8 cellular contexts compared by ENCODE assay signal in the genomic region with DNA sequence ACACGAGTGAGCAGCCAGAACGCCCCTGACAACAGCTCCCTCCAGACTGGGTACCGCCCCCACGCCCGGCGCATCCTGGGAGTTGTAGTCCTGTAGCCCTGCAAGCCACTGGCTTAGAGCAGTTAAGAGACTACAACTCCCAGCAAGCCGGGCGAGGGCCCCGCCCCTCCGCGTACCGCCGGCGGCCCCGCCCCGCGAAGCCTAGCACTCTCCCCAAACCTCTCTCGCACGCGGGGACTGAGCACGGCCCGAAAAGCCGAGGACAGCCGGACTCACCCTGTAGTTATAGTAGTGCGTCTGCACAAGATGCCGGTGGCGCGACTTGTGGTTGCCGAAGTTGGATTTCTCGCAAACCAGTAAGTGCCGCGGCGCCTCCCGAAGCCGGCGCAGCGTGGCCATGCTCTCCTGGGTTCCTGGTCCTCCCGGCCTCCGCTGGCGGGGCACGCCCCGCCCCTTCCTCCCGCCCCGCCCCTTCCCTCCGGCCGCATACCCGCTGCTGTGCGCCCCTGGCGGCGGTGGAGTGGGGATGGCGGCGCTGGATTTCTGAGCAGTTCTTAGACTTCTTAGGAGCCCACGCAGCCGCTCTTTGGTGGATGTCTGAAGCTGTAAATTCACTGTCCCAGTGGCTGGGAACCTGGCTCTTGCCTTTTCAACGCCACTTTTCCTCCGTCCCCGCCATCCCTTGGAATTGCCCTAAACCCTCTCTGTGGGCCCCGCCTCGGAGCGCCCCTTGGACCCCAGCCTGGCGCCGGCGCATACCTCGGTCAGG. TPM values are rescaled to one million over a fixed set of nuclear protein-coding genes. Genes with fewer than 3 reads are reported as not detected.
DNase-seq lines count a peak whose midpoint lies in the region; ATAC-seq and TF ChIP-seq lines count a peak whose summit lies in the region.

A gene with protein sequence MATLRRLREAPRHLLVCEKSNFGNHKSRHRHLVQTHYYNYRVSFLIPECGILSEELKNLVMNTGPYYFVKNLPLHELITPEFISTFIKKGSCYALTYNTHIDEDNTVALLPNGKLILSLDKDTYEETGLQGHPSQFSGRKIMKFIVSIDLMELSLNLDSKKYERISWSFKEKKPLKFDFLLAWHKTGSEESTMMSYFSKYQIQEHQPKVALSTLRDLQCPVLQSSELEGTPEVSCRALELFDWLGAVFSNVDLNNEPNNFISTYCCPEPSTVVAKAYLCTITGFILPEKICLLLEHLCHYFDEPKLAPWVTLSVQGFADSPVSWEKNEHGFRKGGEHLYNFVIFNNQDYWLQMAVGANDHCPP (minus strand): TSS at position 434 of the 769 bp plus-strand sequence. CDS start 35 bp downstream, at position 399.

- no peaks in the 10 kb centered on the region for H3K9me2 ChIP-seq in SU-DHL-6 (replicated peaks; ENCODE audit: insufficient read depth, low read length)

- no peaks in the 10 kb centered on the region for H3K27me3 ChIP-seq in SU-DHL-6 (ENCODE audit: low read length)
- H3K27me3 ChIP-seq in adipocyte (replicated peaks; ENCODE audit: control insufficient read depth, insufficient read depth, low read length): no peaks in the 10 kb centered on the region
- no peaks in the 10 kb centered on the region for H3K27me3 ChIP-seq in upper lobe of left lung

- intact Hi-C loops in cardiac septum (cut with DNase I): no loop called here

- H3K36me3 ChIP-seq in SU-DHL-6 (ENCODE audit: low read length): peaks cover 2% of the 10 kb centered on the region; the same call in 1 of the 2 replicates
- H3K36me3 ChIP-seq in adipocyte (ENCODE audit: control insufficient read depth, insufficient read depth, low read length, severe bottlenecking): peaks cover 15% of the 10 kb centered on the region
- peaks cover 0 to 9% (median 0%) of the 10 kb centered on the region in 4 donors for H3K36me3 ChIP-seq in upper lobe of left lung

- peak within 1 kb of the TSS; percentile 65 for H3K27ac ChIP-seq in SU-DHL-6 (ENCODE audit: low read depth, low read length)
- H3K27ac ChIP-seq in upper lobe of left lung: peak within 1 kb of the TSS; percentile 77 to 92 (median 86)

- 0 out of 2 replicates have a peak, but pooled peaks cover 8% of the 10 kb centered on the region for H3F3A ChIP-seq in SU-DHL-6 (ENCODE audit: insufficient read depth)

- DNase-seq in NCI-H128 (lab: John Stamatoyannopoulos, UW; ENCODE audit: unreplicated experiment): peak; percentile 73
- peak; percentile 99 for DNase-seq in adipocyte (ENCODE audit: low read depth)
- DNase-seq in cardiac septum (ENCODE audit: low spot score): peak; percentile 98
- peak; percentile 96 for DNase-seq in pons (ENCODE audit: low spot score)
- DNase-seq in upper lobe of left lung: peak; percentile 97 to 99

- H3K4me3 ChIP-seq in SU-DHL-6 (ENCODE audit: insufficient read depth, low read length, poor library complexity, severe bottlenecking) (peak within 1 kb of the TSS; percentile 68), adipocyte (ENCODE audit: low read length) (peak within 1 kb of the TSS; percentile 86), upper lobe of left lung (peak within 1 kb of the TSS; percentile 60 to 78 (median 70))

- TF ChIP-seq EP300 in upper lobe of left lung (IDR thresholded peaks at IDR 0.05): no peak

- no peaks in the 10 kb centered on the region for H3K79me2 ChIP-seq in SU-DHL-6 (ENCODE audit: insufficient read depth, low read length)

- ATAC-seq in HG02759 (IDR thresholded peaks at IDR 0.05; ENCODE audit: unreplicated experiment) (peak; percentile 95), upper lobe of left lung (ENCODE audit: low FRiP score in 2 of 2) (peak; percentile 99 to 100)

- H3K9me3 ChIP-seq in SU-DHL-6 (ENCODE audit: insufficient read depth, low read length): no peaks in the 10 kb centered on the region
- no peaks in the 10 kb centered on the region for H3K9me3 ChIP-seq in adipocyte (ENCODE audit: control insufficient read depth, low read length)
- H3K9me3 ChIP-seq in upper lobe of left lung: no peaks in the 10 kb centered on the region

- H3K9ac ChIP-seq in SU-DHL-6 (ENCODE audit: low read length): peak within 1 kb of the TSS; percentile 67
- H3K9ac ChIP-seq in adipocyte (ENCODE audit: low read length): peak within 1 kb of the TSS; percentile 95

- WGBS in upper lobe of left lung, 2 donors: 0 to 1% methylated on average over 3 to 51 of the region's 64 CpGs

- peak within 1 kb of the TSS; percentile 88 for H2AFZ ChIP-seq in SU-DHL-6 (ENCODE audit: low read depth, low read length, severe bottlenecking)

- peak; percentile 82 for TF ChIP-seq CTCF in GM12873 (IDR thresholded peaks at IDR 0.05; ENCODE audit: insufficient read depth, low read depth, low read length, missing control alignments)
- peak; percentile 99 for TF ChIP-seq CTCF in SU-DHL-6 (IDR thresholded peaks at IDR 0.05; ENCODE audit: insufficient read depth, low read length, poor library complexity, severe bottlenecking)
- peak; percentile 83 to 94 (median 86) for TF ChIP-seq CTCF in upper lobe of left lung (IDR thresholded peaks at IDR 0.05)

- H4K20me1 ChIP-seq in SU-DHL-6 (ENCODE audit: low read depth, low read length): no peaks in the 10 kb centered on the region

- peak in 1 of 4 donors; percentile 46 for TF ChIP-seq POLR2A in upper lobe of left lung (IDR thresholded peaks at IDR 0.05)

- peak within 1 kb of the TSS; percentile 58 for H3K4me2 ChIP-seq in SU-DHL-6 (ENCODE audit: low read depth, low read length, poor library complexity, severe bottlenecking)

- H3K4me1 ChIP-seq in adipocyte (ENCODE audit: control insufficient read depth, insufficient read depth, low read length) (peaks cover 10% of the 10 kb centered on the region), upper lobe of left lung (peaks cover 0 to 7% (median 5%) of the 10 kb centered on the region in 4 donors)

RNA-seq across cellular contexts. Expression of the gene that starts here (rescaled TPM):
- 3.6 TPM for total RNA-seq in cardiac septum
- total RNA-seq in upper lobe of left lung: 1 to 10 TPM in 5 of 6 donors, not detected in 1; 2.4 to 7.9 (median 4.3) TPM

Comparison
In these comparisons a context has a peak if more than half of its experiments do, and no peak if none do; other contexts are left out.
1. Peak in every context shown above with its lines: DNase-seq, ATAC-seq, H3K4me3 ChIP-seq and H3K27ac ChIP-seq.